11 cellular contexts compared by ENCODE assay signal in the genomic region with DNA sequence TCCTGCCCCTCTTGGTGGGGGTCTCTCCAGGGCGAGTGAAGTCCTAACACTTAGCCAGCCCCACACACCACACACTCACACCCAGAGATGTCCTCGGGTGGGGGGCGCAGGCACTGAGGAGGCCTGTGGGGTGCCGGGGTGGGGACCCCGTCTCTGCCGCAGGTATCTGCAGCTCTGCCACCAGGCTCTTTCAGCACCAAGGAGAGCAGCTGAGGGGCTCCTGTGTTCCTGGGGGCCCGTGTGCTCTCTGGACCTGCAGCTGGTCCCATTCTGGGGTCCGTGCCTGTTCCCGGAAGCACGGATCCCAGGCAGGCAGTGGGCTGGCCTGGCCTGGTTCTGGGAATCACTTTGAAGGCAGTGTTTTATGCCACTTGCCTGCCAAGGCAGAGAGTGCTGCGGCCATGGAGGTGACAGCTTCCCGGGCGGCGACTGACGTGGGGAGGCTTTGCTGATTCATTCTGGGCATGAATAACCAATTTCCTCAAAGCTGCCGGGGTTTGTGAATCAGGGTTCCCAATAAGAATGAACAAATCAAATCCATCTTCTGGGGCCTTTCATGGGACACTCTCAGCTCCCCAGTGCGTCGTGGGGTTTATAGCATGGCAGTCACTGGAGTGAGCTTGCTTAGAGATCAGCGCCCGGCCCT. TPM values are rescaled to one million over a fixed set of nuclear protein-coding genes. Genes with fewer than 3 reads are reported as not detected.
A peak's percentile ranks its signal among the peaks of the same experiment; 100 is the strongest.
DNase-seq lines count a peak whose midpoint lies in the region; ATAC-seq and TF ChIP-seq lines count a peak whose summit lies in the region.
"Had no signal": no experiment of that assay in that cellular context is flagged by ENCODE, and none has a peak within 500 bp of the region (broad histone marks: within the 10 kb centered on the region; RNA-seq: fewer than 3 reads in every experiment).

No MANE protein-coding gene starts in this region.

- CTCF ChIA-PET in activated naive CD4-positive, alpha-beta T cell treated with anti-CD3 and anti-CD28 coated beads for 36 hours (lab: Charles Lee) = interaction anchor here (0.7 to 1.5 kb wide), 2 partner anchors 29 to 204 kb away, joined by 3 to 4 read pairs; no protein-coding TSS in a partner anchor

- H3K4me1 Mint-ChIP-seq in activated naive CD4-positive, alpha-beta T cell treated with anti-CD3 and anti-CD28 coated beads for 36 hours (ENCODE audit: low read depth) = no peaks in the 10 kb centered on the region

- no peaks in the 10 kb centered on the region for H3K36me3 Mint-ChIP-seq in activated naive CD4-positive, alpha-beta T cell treated with anti-CD3 and anti-CD28 coated beads for 36 hours (ENCODE audit: low read depth)

- no peaks in the 10 kb centered on the region for H3K4me1 ChIP-seq in Karpas-422 (ENCODE audit: low read length)
- peaks cover 0 to 12% of the 10 kb centered on the region in 2 donors for H3K4me1 ChIP-seq in adrenal gland (replicated peaks in 1 of 2)
- H3K4me1 ChIP-seq in neuronal stem cell (ENCODE audit: control insufficient read depth in 2 of 2, insufficient read depth in 1 of 2, low read depth in 1 of 2, low read length in 2 of 2) = peaks cover 0 to 1% of the 10 kb centered on the region in 2 donors
- H3K4me1 ChIP-seq: foreskin keratinocyte, psoas muscle had no signal

- H2BK120ac ChIP-seq in neuronal stem cell (ENCODE audit: low read depth, low read length) = no peak overlapping the region

- no peak overlapping the region for H2BK12ac ChIP-seq in neuronal stem cell (ENCODE audit: low read length)

- H3K18ac ChIP-seq in neuronal stem cell (ENCODE audit: low read length) = no peak overlapping the region

- intact Hi-C loops in activated naive CD4-positive, alpha-beta T cell treated with anti-CD3 and anti-CD28 coated beads for 36 hours (cut with micrococcal nuclease) = no loop called here
- intact Hi-C loops in adrenal gland (cut with DNase I) = no loop called here

- H3K27me3 Mint-ChIP-seq in activated naive CD4-positive, alpha-beta T cell treated with anti-CD3 and anti-CD28 coated beads for 36 hours (ENCODE audit: low read depth) = peaks cover 23% of the 10 kb centered on the region

- H4K8ac ChIP-seq in neuronal stem cell (ENCODE audit: low read depth, low read length) = no peak overlapping the region

- H3K27me3 ChIP-seq in Karpas-422 (ENCODE audit: low read length) (no peaks in the 10 kb centered on the region), adrenal gland (peaks cover 6% of the 10 kb centered on the region), neuronal stem cell (ENCODE audit: control insufficient read depth in 3 of 3, insufficient read depth in 3 of 3, low read depth in 1 of 3, low read length in 3 of 3) (peaks cover 0 to 56% (median 4%) of the 10 kb centered on the region in 3 experiments)

- no peaks in the 10 kb centered on the region for H3K9me2 ChIP-seq in Karpas-422 (replicated peaks; ENCODE audit: insufficient read depth, low read length)

- H4K20me1 ChIP-seq in Karpas-422 (ENCODE audit: insufficient read depth, low read depth, low read length) = no peaks in the 10 kb centered on the region

- no peak overlapping the region for H2BK5ac ChIP-seq in neuronal stem cell (ENCODE audit: low read length)

- H2BK15ac ChIP-seq in neuronal stem cell (ENCODE audit: low read length) = no peak overlapping the region

- ATAC-seq in HG03565 (IDR thresholded peaks at IDR 0.05; ENCODE audit: unreplicated experiment) = no peak
- ATAC-seq: foreskin keratinocyte had no signal

- no peak overlapping the region for H4K91ac ChIP-seq in neuronal stem cell (ENCODE audit: low read depth, low read length, poor library complexity)

- no peak overlapping the region for H3K27ac ChIP-seq in Karpas-422 (ENCODE audit: low read length)
- H3K27ac ChIP-seq in adrenal gland = peak overlapping the region in 2 of 5 donors; percentile 5 to 34
- no peak overlapping the region for H3K27ac ChIP-seq in neuronal stem cell (replicated peaks; ENCODE audit: low read length)
- H3K27ac ChIP-seq: foreskin keratinocyte, left ventricle myocardium inferior, psoas muscle had no signal

- H3K14ac ChIP-seq in neuronal stem cell (ENCODE audit: low read length) = no peak overlapping the region

- no peak overlapping the region for H2AK5ac ChIP-seq in neuronal stem cell (ENCODE audit: low read depth, low read length)

- H3K9me3 ChIP-seq in Karpas-422 (ENCODE audit: low read length) (no peaks in the 10 kb centered on the region), adrenal gland (replicated peaks in 1 of 3) (no peaks in the 10 kb centered on the region), neuronal stem cell (replicated peaks in 1 of 2; ENCODE audit: control insufficient read depth in 2 of 2, insufficient read depth in 1 of 2, low read depth in 1 of 2, low read length in 2 of 2) (peaks cover 0 to 2% of the 10 kb centered on the region in 2 donors)
- H3K9me3 ChIP-seq: left ventricle myocardium inferior, psoas muscle had no signal

- H3K9ac ChIP-seq in Karpas-422 (ENCODE audit: low read length) = no peak overlapping the region
- no peak overlapping the region for H3K9ac ChIP-seq in neuronal stem cell (ENCODE audit: low read depth, low read length, poor library complexity)

- H2AFZ ChIP-seq in Karpas-422 (ENCODE audit: low read length) = no peak overlapping the region
- H2AFZ ChIP-seq in neuronal stem cell (ENCODE audit: low read length) = no peak overlapping the region

- no peak overlapping the region for H3K4me3 ChIP-seq in Karpas-422 (ENCODE audit: low read length)
- H3K4me3 ChIP-seq in adrenal gland = no peak overlapping the region
- H3K4me3 ChIP-seq in neuronal stem cell (ENCODE audit: low read length in 2 of 2) = no peak overlapping the region
- H3K4me3 ChIP-seq: left ventricle myocardium inferior, psoas muscle had no signal

- WGBS in adrenal gland, 4 donors = 37 to 39% (median 39%) methylated on average over 13 to 20 of the region's 20 CpGs; no CpG with 5 or more reads in 1 of the 4 donors
- no CpG with 5 or more reads among the region's 20 CpGs for WGBS in neuronal stem cell (ENCODE audit: extremely low coverage in 2 of 2, insufficient read length in 2 of 2, insufficient replicate concordance in 1 of 2), 2 donors

- no peaks in the 10 kb centered on the region for H3K9me3 Mint-ChIP-seq in activated naive CD4-positive, alpha-beta T cell treated with anti-CD3 and anti-CD28 coated beads for 36 hours

- H3K36me3 ChIP-seq in Karpas-422 (ENCODE audit: insufficient read depth, low read length) (no peaks in the 10 kb centered on the region), adrenal gland (replicated peaks in 1 of 2) (no peaks in the 10 kb centered on the region), neuronal stem cell (replicated peaks in 1 of 2; ENCODE audit: control insufficient read depth in 2 of 2, insufficient read depth in 2 of 2, low read length in 2 of 2) (no peaks in the 10 kb centered on the region)
- H3K36me3 ChIP-seq: left ventricle myocardium inferior had no signal

- H3K4me3 Mint-ChIP-seq in activated naive CD4-positive, alpha-beta T cell treated with anti-CD3 and anti-CD28 coated beads for 36 hours = no peak overlapping the region

- TF ChIP-seq CTCF in adrenal gland (IDR thresholded peaks at IDR 0.05) = no peak

- H3K23ac ChIP-seq in neuronal stem cell (ENCODE audit: low read depth, low read length, poor library complexity) = no peak overlapping the region

- no peak for TF ChIP-seq POLR2A in adrenal gland (IDR thresholded peaks at IDR 0.05)

- no peak overlapping the region for H3K4me2 ChIP-seq in Karpas-422 (ENCODE audit: low read depth, low read length, poor library complexity, severe bottlenecking)
- no peak overlapping the region for H3K4me2 ChIP-seq in neuronal stem cell (ENCODE audit: insufficient read depth, low read length, poor library complexity, severe bottlenecking)

- no peak overlapping the region for H3K4ac ChIP-seq in neuronal stem cell (ENCODE audit: low read length)

- H3K27ac Mint-ChIP-seq in activated naive CD4-positive, alpha-beta T cell treated with anti-CD3 and anti-CD28 coated beads for 36 hours = no peak overlapping the region

- H3K79me1 ChIP-seq in neuronal stem cell (ENCODE audit: low read depth, low read length) = peaks cover 3% of the 10 kb centered on the region

- DNase-seq in activated naive CD4-positive, alpha-beta T cell treated with anti-CD3 and anti-CD28 coated beads for 36 hours = peak; percentile 59
- no peak for DNase-seq in activated naive CD4-positive, alpha-beta T cell (lab: John Stamatoyannopoulos, UW)
- DNase-seq in Karpas-422 = peak; percentile 56
- peak in 6 of 7 donors; percentile 38 to 82 (median 58) for DNase-seq in adrenal gland
- peak; percentile 41 for DNase-seq in neuronal stem cell (ENCODE audit: low spot score)
- no peak for DNase-seq in globus pallidus (ENCODE audit: low spot score)
- no peak for DNase-seq in NCI-H2196 treated with DMSO at 0.1 percent for 48 hours (lab: John Stamatoyannopoulos, UW; ENCODE audit: unreplicated experiment)
- DNase-seq: foreskin keratinocyte, left ventricle myocardium inferior had no signal

- no peaks in the 10 kb centered on the region for H3K79me2 ChIP-seq in Karpas-422 (ENCODE audit: low read length)

RNA-seq across cellular contexts. Expression of gene SLCO4A1, which starts 54.4 kb away (rescaled TPM):
- 10 to 100 TPM; 22.4 to 22.6 TPM for total RNA-seq in activated naive CD4-positive, alpha-beta T cell treated with anti-CD3 and anti-CD28 coated beads for 36 hours
- total RNA-seq in Karpas-422 (2014; rRNA removed; shearing (Covaris generic); ENCODE audit: low replicate concordance) = 0.72 TPM in 1 of 2 replicates, not detected in the other
- total RNA-seq in adrenal gland = 1 to 10 TPM; 2.4 to 8.6 (median 4.9) TPM
- polyA plus RNA-seq in adrenal gland = 10 to 100 TPM in 2 of 3 donors, 1 to 10 TPM in 1; 2.9 to 27.0 (median 20.7) TPM
- 3.5 TPM for polyA plus RNA-seq in neuronal stem cell (2013, experiment 1 of 2)
- polyA plus RNA-seq in neuronal stem cell (2013, experiment 2 of 2) = 3.9 TPM

Comparison
In these comparisons a context has a peak if more than half of its experiments do, and no peak if none do; other contexts are left out.
1. DNase-seq: peak in activated naive CD4-positive, alpha-beta T cell treated with anti-CD3 and anti-CD28 coated beads for 36 hours (single experiment), Karpas-422 (single experiment), adrenal gland (6 of 7) and neuronal stem cell (single experiment); none in activated naive CD4-positive, alpha-beta T cell (0 of 4), globus pallidus (single experiment) and NCI-H2196 treated with DMSO at 0.1 percent for 48 hours (single experiment).